18 cellular contexts compared by ENCODE assay signal in the genomic region with DNA sequence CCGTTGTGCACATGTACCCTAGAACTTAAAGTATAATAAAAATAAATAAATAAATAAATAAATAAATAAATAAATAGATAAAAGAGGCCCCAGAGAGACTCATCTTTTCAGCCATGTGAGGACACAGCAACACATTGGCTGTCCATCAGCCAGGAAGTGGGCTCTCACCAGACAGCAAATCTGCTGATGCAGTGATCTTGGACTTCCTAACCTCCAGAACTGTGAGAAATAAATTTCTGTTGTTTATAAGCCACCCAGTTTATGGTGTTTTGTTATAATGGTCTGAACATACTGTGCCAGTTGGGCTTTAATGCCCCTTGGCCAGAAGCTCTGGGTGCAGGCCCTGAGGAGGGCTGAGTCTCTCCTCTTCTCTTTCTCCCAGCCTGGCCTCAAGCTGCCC. TPM values are rescaled to one million over a fixed set of nuclear protein-coding genes. Genes with fewer than 3 reads are reported as not detected.
DNase-seq lines count a peak whose midpoint lies in the region; ATAC-seq, FAIRE-seq and TF ChIP-seq lines count a peak whose summit lies in the region.
"Had no signal": no experiment of that assay in that cellular context is flagged by ENCODE, and none has a peak within 500 bp of the region (broad histone marks: within the 10 kb centered on the region; RNA-seq: fewer than 3 reads in every experiment).

No MANE protein-coding gene starts in this region.

- POLR2A ChIA-PET in K562 (lab: Yijun Ruan, JAX): no interaction called here

- intact Hi-C loops in Right ventricle myocardium inferior (cut with DNase I): no loop called here
- intact Hi-C loops in Right ventricle myocardium superior (cut with DNase I): no loop called here
- intact Hi-C loops in K562 (cut with micrococcal nuclease): no loop called here

- ATAC-seq in Right ventricle myocardium inferior: peak; percentile 16
- ATAC-seq in Right ventricle myocardium superior (ENCODE audit: poor library complexity): no peak
- ATAC-seq in K562: no peak
- no peak for ATAC-seq in natural killer cell treated with Interleukin-12 subunit alpha and Interleukin-12 subunit beta and Interleukin-15 and Interleukin-18, amount 100 ng/mL, for 72 hours
- ATAC-seq: GM12878 had no signal

- H3K4me3 ChIP-seq in K562: no peak overlapping the region
- H3K4me3 ChIP-seq: BLaER1, GM12878 had no signal

- no peak for FAIRE-seq in K562 (lab: Jason Lieb, UNC)
- FAIRE-seq: GM12878, GM19239, H1 had no signal

- H3K27me3 Mint-ChIP-seq in natural killer cell treated with Interleukin-12 subunit alpha and Interleukin-12 subunit beta and Interleukin-15 and Interleukin-18, amount 100 ng/mL, for 72 hours: no peaks in the 10 kb centered on the region
- H3K27me3 Mint-ChIP-seq: CD4-positive, alpha-beta memory T cell had no signal

- peak overlapping the region; percentile 4 for H3K4me3 Mint-ChIP-seq in natural killer cell treated with Interleukin-12 subunit alpha and Interleukin-12 subunit beta and Interleukin-15 and Interleukin-18, amount 100 ng/mL, for 72 hours
- H3K4me3 Mint-ChIP-seq: CD14-positive monocyte; CD4-positive, alpha-beta memory T cell; H9 had no signal

- H3K9me3 Mint-ChIP-seq in natural killer cell treated with Interleukin-12 subunit alpha and Interleukin-12 subunit beta and Interleukin-15 and Interleukin-18, amount 100 ng/mL, for 72 hours: no peaks in the 10 kb centered on the region
- H3K9me3 Mint-ChIP-seq: H9 had no signal

- H2AFZ ChIP-seq in K562 (ENCODE audit: low read depth, low read length): no peak overlapping the region

- H3K36me3 ChIP-seq in K562 (ENCODE audit: control insufficient read depth, insufficient read depth, low read length): no peaks in the 10 kb centered on the region

- no peak for TF ChIP-seq EP300 in K562 (IDR thresholded peaks at IDR 0.05; ENCODE audit: low read length)

- H3K9ac ChIP-seq in K562 (ENCODE audit: insufficient read depth in 1 of 2, low read depth in 2 of 2, low read length in 2 of 2): no peak overlapping the region
- H3K9ac ChIP-seq: BLaER1 had no signal

- no peak overlapping the region for H3K27ac ChIP-seq in K562 (ENCODE audit: extremely low read depth, low read depth, low read length)
- H3K27ac ChIP-seq: 22Rv1, BLaER1 had no signal

- H3K9me3 ChIP-seq in K562 (replicated peaks; ENCODE audit: control insufficient read depth, insufficient read depth, low read depth, low read length): no peaks in the 10 kb centered on the region

- in situ Hi-C loops in K562 (cut with MboI): no loop called here

- H3K27me3 ChIP-seq in K562 (ENCODE audit: control insufficient read depth in 2 of 2, insufficient read depth in 2 of 2, low read length in 2 of 2): no peaks in the 10 kb centered on the region
- H3K27me3 ChIP-seq: BLaER1 had no signal

- H3K27ac Mint-ChIP-seq in natural killer cell treated with Interleukin-12 subunit alpha and Interleukin-12 subunit beta and Interleukin-15 and Interleukin-18, amount 100 ng/mL, for 72 hours: peak overlapping the region in 1 of 2 donors; percentile 27
- H3K27ac Mint-ChIP-seq: CD14-positive monocyte, H9 had no signal

- no peaks in the 10 kb centered on the region for H3K9me1 ChIP-seq in K562 (ENCODE audit: control insufficient read depth, insufficient read depth, low read length)

- H3K79me2 ChIP-seq in K562 (ENCODE audit: control insufficient read depth, insufficient read depth, low read length): no peaks in the 10 kb centered on the region

- no peaks in the 10 kb centered on the region for H4K20me1 ChIP-seq in K562 (replicated peaks; ENCODE audit: control insufficient read depth, insufficient read depth, low read length)
- H4K20me1 ChIP-seq: BLaER1 had no signal

- WGBS in K562 (ENCODE audit: insufficient coverage, low coverage, missing lambda C conversion rate): 57% methylated on average over 1 of the region's 1 CpG

- no peak overlapping the region for H3K4me2 ChIP-seq in K562 (ENCODE audit: insufficient read depth, low read length)
- H3K4me2 ChIP-seq: BLaER1 had no signal

- TF ChIP-seq RAD21 in K562 (CRISPR knock-in tag; conservative IDR thresholded peaks at IDR 0.05 in 1 of 2, IDR thresholded peaks at IDR 0.05 in 1 of 2): no peak

- no peak for TF ChIP-seq CTCF in K562 (IDR thresholded peaks at IDR 0.05 in 2 of 3, conservative IDR thresholded peaks at IDR 0.05 in 1 of 3; ENCODE audit: insufficient read depth in 2 of 3, low read depth in 1 of 3, low read length in 3 of 3)

- DNase-seq in Right ventricle myocardium inferior (ENCODE audit: missing footprints) (no peak), Right ventricle myocardium superior (no peak), K562 (ENCODE audit: extremely low read depth in 1 of 4, low spot score in 3 of 4) (no peak), UCSD-AML1 (lab: John Stamatoyannopoulos, UW; ENCODE audit: unreplicated experiment) (no peak), RKO (ENCODE audit: low spot score) (no peak)
- DNase-seq in natural killer cell treated with Interleukin-12 subunit alpha and Interleukin-12 subunit beta and Interleukin-15 and Interleukin-18, amount 100 ng/mL, for 72 hours (ENCODE audit: low spot score): no peak
- DNase-seq in stimulated activated CD4-positive, alpha-beta T cell treated with anti-CD3 and anti-CD28 coated beads, Interleukin-4, amount 100 ng/mL, for 1 hour: no peak
- DNase-seq: CD4-positive, alpha-beta memory T cell; DMS153; DMS79; GF-D8; H9 had no signal

- no peak for TF ChIP-seq POLR2A in K562 (conservative IDR thresholded peaks at IDR 0.05)

- no peaks in the 10 kb centered on the region for H3K36me3 Mint-ChIP-seq in natural killer cell treated with Interleukin-12 subunit alpha and Interleukin-12 subunit beta and Interleukin-15 and Interleukin-18, amount 100 ng/mL, for 72 hours
- H3K36me3 Mint-ChIP-seq: CD14-positive monocyte had no signal

- H3K4me1 Mint-ChIP-seq in natural killer cell treated with Interleukin-12 subunit alpha and Interleukin-12 subunit beta and Interleukin-15 and Interleukin-18, amount 100 ng/mL, for 72 hours (ENCODE audit: low read depth in 2 of 2): peaks cover 24 to 27% of the 10 kb centered on the region in 2 donors
- H3K4me1 Mint-ChIP-seq: H9 had no signal

- H3K4me1 ChIP-seq in K562 (replicated peaks in 1 of 2; ENCODE audit: control insufficient read depth in 2 of 2, insufficient read depth in 2 of 2, low read length in 2 of 2): peaks cover 0 to 7% of the 10 kb centered on the region in 2 experiments; a peak in 3 of 5 replicates

- no TSS peak for BruUV-seq in K562 (replicated peaks; lab: Mats Ljungman, UMichigan)

- CTCF ChIA-PET in K562 (lab: Yijun Ruan, JAX; ENCODE audit: low intra/inter-chr PET ratio): no interaction called here

TF ChIP-seq in K562, 482 proteins besides CTCF, POLR2A, EP300 and RAD21 (continues in another document):
- TF ChIP-seq, protein P1, sequence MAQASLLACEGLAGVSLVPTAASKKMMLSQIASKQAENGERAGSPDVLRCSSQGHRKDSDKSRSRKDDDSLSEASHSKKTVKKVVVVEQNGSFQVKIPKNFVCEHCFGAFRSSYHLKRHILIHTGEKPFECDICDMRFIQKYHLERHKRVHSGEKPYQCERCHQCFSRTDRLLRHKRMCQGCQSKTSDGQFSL (CRISPR knock-in tag; IDR thresholded peaks at IDR 0.05): no peak
- TF ChIP-seq, protein P1 (tag; IDR thresholded peaks at IDR 0.05): no peak
- no peak for TF ChIP-seq U2AF1 (optimal IDR thresholded peaks at IDR 0.05; ENCODE audit: low read depth, low read length)
- no peak for TF ChIP-seq TCFL5 (CRISPR knock-in tag; conservative IDR thresholded peaks at IDR 0.05)
- peak; percentile 30; the same call in 1 of the 2 replicates for TF ChIP-seq ZNF316 (IDR thresholded peaks at IDR 0.05)
- no peak for TF ChIP-seq ZNF23 (CRISPR knock-in tag; IDR thresholded peaks at IDR 0.05)
- no peak for TF ChIP-seq EGR1 (conservative IDR thresholded peaks at IDR 0.05)
- TF ChIP-seq TAF1 (IDR thresholded peaks at IDR 0.05; ENCODE audit: control insufficient read depth, extremely low read depth, insufficient read depth, low read length, severe bottlenecking): no peak
- TF ChIP-seq MAFG (tag; conservative IDR thresholded peaks at IDR 0.05): peak; percentile 59
- TF ChIP-seq ETS2 (tag; IDR thresholded peaks at IDR 0.05; ENCODE audit: borderline replicate concordance, poor library complexity, severe bottlenecking): no peak
- TF ChIP-seq STAG1 (CRISPR knock-in tag; IDR thresholded peaks at IDR 0.05; ENCODE audit: borderline replicate concordance): no peak
- TF ChIP-seq MTF1 (CRISPR knock-in tag; IDR thresholded peaks at IDR 0.05; ENCODE audit: borderline replicate concordance): no peak
- TF ChIP-seq MTA2 (IDR thresholded peaks at IDR 0.05; ENCODE audit: low read depth): no peak
- no peak for TF ChIP-seq MAFK (IDR thresholded peaks at IDR 0.05; ENCODE audit: low read length)
- no peak for TF ChIP-seq HDAC8 (tag; IDR thresholded peaks at IDR 0.05)
- no peak for TF ChIP-seq BHLHE40 (IDR thresholded peaks at IDR 0.05; ENCODE audit: low read length)

RNA-seq across cellular contexts. Expression of a gene that starts 42.2 kb away (rescaled TPM):
- total RNA-seq in Right ventricle myocardium inferior (19.9 TPM), Right ventricle myocardium superior (15.4 TPM), K562 (2014; rRNA removed) (2.3 and 2.6 TPM in 2 replicates), K562 (2014; rRNA removed; fragmentation: Illumina TruSeq; extraction: Trizol) (3.0 and 5.2 TPM in 2 replicates), K562 (2015; rRNA removed; fragmentation: Illumina TruSeq; extraction: Trizol) (2.6 and 3.2 TPM in 2 replicates), K562 (2021) (9.5 and 11.1 TPM in 2 replicates)
- 7.9 and 17.7 TPM in 2 replicates for total RNA-seq in K562 (2011; cell fraction: chromatin; rRNA removed; ENCODE audit: low replicate concordance)
- total RNA-seq in K562 (2011; cell fraction: nucleolus; rRNA removed): 7.2 and 18.2 TPM in 2 replicates
- 10.5 and 17.1 TPM in 2 replicates for total RNA-seq in K562 (2011; cell fraction: nucleoplasm; rRNA removed)
- polyA plus RNA-seq in K562 (2011; rRNA removed) (13.9 and 47.0 TPM in 2 replicates), K562 (2014; fragmentation: Illumina TruSeq; extraction: Trizol) (7.7 TPM in 2 replicates), K562 (2014; fragmentation: Nextera tagmentation; extraction: Ambion mirVana) (1 to 10 TPM; 1.2 to 1.8 TPM), K562 (2014; rRNA removed) (2.5 and 5.0 TPM in 2 replicates)
- 23.2 and 51.1 TPM in 2 replicates for polyA plus RNA-seq in K562 (2011; cell fraction: cytosol; rRNA removed)
- 19.8 and 40.4 TPM in 2 replicates for polyA plus RNA-seq in K562 (2011; cell fraction: nucleus; rRNA removed)
- polyA plus RNA-seq in K562 (2012): 8.0 and 8.3 TPM in 2 replicates
- 26.3 and 51.8 TPM in 2 replicates for polyA minus RNA-seq in K562 (2011; rRNA and poly(A)+ RNA removed)
- polyA minus RNA-seq in K562 (2011; cell fraction: cytosol; rRNA and poly(A)+ RNA removed): 10.5 and 22.8 TPM in 2 replicates
- polyA minus RNA-seq in K562 (2011; cell fraction: nucleus; rRNA and poly(A)+ RNA removed): 14.8 and 35.9 TPM in 2 replicates
- 100 to 1,000 TPM; 698 to 736 TPM for total RNA-seq in natural killer cell treated with Interleukin-12 subunit alpha and Interleukin-12 subunit beta and Interleukin-15 and Interleukin-18, amount 100 ng/mL, for 72 hours

Comparison
In these comparisons a context has a peak if more than half of its experiments do, and no peak if none do; other contexts are left out.
1. RNA of a gene that starts 42.2 kb away (total RNA-seq): 698 to 736 TPM in natural killer cell treated with Interleukin-12 subunit alpha and Interleukin-12 subunit beta and Interleukin-15 and Interleukin-18, amount 100 ng/mL, for 72 hours; 19.9 TPM in Right ventricle myocardium inferior (single experiment), 15.4 TPM in Right ventricle myocardium superior (single experiment) and 2.3 to 18.2 TPM in K562; every median in the first group is over 10 times any median in the second.